8 cellular contexts compared by ENCODE assay signal in genomic region chr1:231419738-231420298, GRCh38. TPM values are rescaled to one million over a fixed set of nuclear protein-coding genes. Genes with fewer than 3 reads are reported as not detected.
DNase-seq lines count a peak whose midpoint lies in the region; ATAC-seq and TF ChIP-seq lines count a peak whose summit lies in the region.

No MANE protein-coding gene starts in this region.

- H3K4me3 Mint-ChIP-seq in activated T-cell treated with anti-CD3 and anti-CD28 coated beads, Interleukin-2, amount 50 U/mL, for 4 hours, result peak overlapping the region; percentile 90
- peak overlapping the region; percentile 93 for H3K4me3 Mint-ChIP-seq in activated naive CD8-positive, alpha-beta T cell treated with anti-CD3 and anti-CD28 coated beads, Interleukin-2, amount 10 ng/mL, durations not matched to agents 7 days and 5 days

- no peaks in the 10 kb centered on the region for H3K9me3 ChIP-seq in liver (ENCODE audit: control insufficient read depth in 4 of 4, low read length in 3 of 4)
- H3K9me3 ChIP-seq in transverse colon, result no peaks in the 10 kb centered on the region

- H3K4me1 ChIP-seq in liver (ENCODE audit: control insufficient read depth in 4 of 4, insufficient read depth in 4 of 4, low read length in 3 of 4) (peaks cover 5 to 46% (median 32%) of the 10 kb centered on the region in 4 donors), transverse colon (peaks cover 13 to 65% (median 36%) of the 10 kb centered on the region in 4 donors)

- peaks cover 61% of the 10 kb centered on the region for H3K4me1 Mint-ChIP-seq in activated T-cell treated with anti-CD3 and anti-CD28 coated beads, Interleukin-2, amount 50 U/mL, for 4 hours (ENCODE audit: low read depth)
- H3K4me1 Mint-ChIP-seq in activated naive CD8-positive, alpha-beta T cell treated with anti-CD3 and anti-CD28 coated beads, Interleukin-2, amount 10 ng/mL, durations not matched to agents 7 days and 5 days, result peaks cover 43% of the 10 kb centered on the region

- H3K36me3 Mint-ChIP-seq in activated T-cell treated with anti-CD3 and anti-CD28 coated beads, Interleukin-2, amount 50 U/mL, for 4 hours (ENCODE audit: insufficient read depth), result peaks cover 9% of the 10 kb centered on the region
- peaks cover 34% of the 10 kb centered on the region for H3K36me3 Mint-ChIP-seq in activated naive CD8-positive, alpha-beta T cell treated with anti-CD3 and anti-CD28 coated beads, Interleukin-2, amount 10 ng/mL, durations not matched to agents 7 days and 5 days

- peak overlapping the region; percentile 92 to 99 for H3K9ac ChIP-seq in liver (ENCODE audit: low read depth in 1 of 2, low read length in 2 of 2)

- H3K9me3 Mint-ChIP-seq in activated T-cell treated with anti-CD3 and anti-CD28 coated beads, Interleukin-2, amount 50 U/mL, for 4 hours, result no peaks in the 10 kb centered on the region
- no peaks in the 10 kb centered on the region for H3K9me3 Mint-ChIP-seq in activated naive CD8-positive, alpha-beta T cell treated with anti-CD3 and anti-CD28 coated beads, Interleukin-2, amount 10 ng/mL, durations not matched to agents 7 days and 5 days

- DNase-seq in activated T-cell treated with anti-CD3 and anti-CD28 coated beads, Interleukin-2, amount 50 U/mL, for 4 hours, result no peak
- no peak for DNase-seq in activated T-cell treated with anti-CD3 and anti-CD28 coated beads for 4 hours
- no peak for DNase-seq in activated naive CD8-positive, alpha-beta T cell treated with anti-CD3 and anti-CD28 coated beads, Interleukin-2, amount 10 ng/mL, durations not matched to agents 7 days and 5 days
- no peak for DNase-seq in transverse colon
- DNase-seq in HK-2 (ENCODE audit: unreplicated experiment), result no peak
- no peak for DNase-seq in GM10248 (ENCODE audit: extremely low spot score)
- DNase-seq in left lobe of liver (ENCODE audit: low spot score), result no peak

- intact Hi-C loops in transverse colon (cut with DNase I; ENCODE audit: low total_unique reads), result no loop called here

- H3K36me3 ChIP-seq in liver (ENCODE audit: control insufficient read depth in 4 of 4, insufficient read depth in 3 of 4, low read depth in 1 of 4, low read length in 3 of 4) (no peaks in the 10 kb centered on the region), transverse colon (no peaks in the 10 kb centered on the region)

- in situ Hi-C loops in transverse colon (cut with MboI; ENCODE audit: low pct_ligation_motif_present in 1 of 4, low pct_unique_long_range_greater_than_20kb in 1 of 4, low sequenced_read_pairs in 3 of 4), result no loop called here

- peak overlapping the region; percentile 99 to 100 for H3K27ac ChIP-seq in liver (ENCODE audit: low read depth in 1 of 2, low read length in 2 of 2)
- H3K27ac ChIP-seq in transverse colon, result peak overlapping the region; percentile 99 to 100 (median 100)

- no peak for TF ChIP-seq EP300 in transverse colon (IDR thresholded peaks at IDR 0.05; ENCODE audit: low read depth)

- no peak for TF ChIP-seq RAD21 in liver (IDR thresholded peaks at IDR 0.05)

- CTCF ChIA-PET in GM10248 (lab: Yijun Ruan, JAX), result interaction anchor here (1.0 to 1.9 kb wide), 7 partner anchors 10 to 172 kb away, joined by 3 to 6 read pairs (median 3); no protein-coding TSS in a partner anchor

- POLR2A ChIA-PET in activated naive CD8-positive, alpha-beta T cell treated with anti-CD3 and anti-CD28 coated beads, Interleukin-2, amount 10 ng/mL, durations not matched to agents 7 days and 5 days (lab: Charles Lee), result interaction anchor here (2.2 to 2.5 kb wide), 2 partner anchors 82 to 178 kb away, joined by 9 to 11 read pairs; partner anchors contain the start of genes EXOC8, GNPAT and SPRTN
- POLR2A ChIA-PET in GM10248 (lab: Yijun Ruan, JAX), result interaction anchor here (1.1 kb wide), 1 partner anchor 82 kb away, joined by 3 read pairs; the partner anchor contains the start of genes EXOC8 and SPRTN

- peak overlapping the region; percentile 84 to 93 (median 90) for H3K4me3 ChIP-seq in liver (ENCODE audit: low read depth in 1 of 3, low read length in 3 of 3)
- peak overlapping the region; percentile 45 to 97 (median 94) for H3K4me3 ChIP-seq in transverse colon

- WGBS in liver, result 7% methylated on average over 8 of the region's 8 CpGs
- WGBS in transverse colon (ENCODE audit: low coverage in 1 of 2), 2 donors, result 3 to 9% methylated on average over 7 to 8 of the region's 8 CpGs

- ATAC-seq in activated T-cell treated with anti-CD3 and anti-CD28 coated beads, Interleukin-2, amount 50 U/mL, for 4 hours, result no peak
- no peak for ATAC-seq in activated naive CD8-positive, alpha-beta T cell treated with anti-CD3 and anti-CD28 coated beads, Interleukin-2, amount 10 ng/mL, durations not matched to agents 7 days and 5 days (ENCODE audit: low read depth)
- ATAC-seq in left lobe of liver, result no peak

- no peaks in the 10 kb centered on the region for H3K27me3 ChIP-seq in liver (ENCODE audit: control insufficient read depth in 4 of 4, insufficient read depth in 4 of 4, low read length in 3 of 4)
- H3K27me3 ChIP-seq in transverse colon, result no peaks in the 10 kb centered on the region

- no peaks in the 10 kb centered on the region for H3K27me3 Mint-ChIP-seq in activated T-cell treated with anti-CD3 and anti-CD28 coated beads, Interleukin-2, amount 50 U/mL, for 4 hours (ENCODE audit: low read depth)
- H3K27me3 Mint-ChIP-seq in activated naive CD8-positive, alpha-beta T cell treated with anti-CD3 and anti-CD28 coated beads, Interleukin-2, amount 10 ng/mL, durations not matched to agents 7 days and 5 days, result peaks cover 5% of the 10 kb centered on the region

- peak overlapping the region; percentile 76 for H3K27ac Mint-ChIP-seq in activated naive CD8-positive, alpha-beta T cell treated with anti-CD3 and anti-CD28 coated beads, Interleukin-2, amount 10 ng/mL, durations not matched to agents 7 days and 5 days

- no peak for TF ChIP-seq CTCF in liver (IDR thresholded peaks at IDR 0.05; ENCODE audit: low read depth, low read length, missing input control)
- TF ChIP-seq CTCF in transverse colon (IDR thresholded peaks at IDR 0.05), result no peak
- TF ChIP-seq CTCF in GM10248 (IDR thresholded peaks at IDR 0.05; ENCODE audit: control extremely low read depth, extremely low read depth, low read depth, missing control alignments), result no peak

- no peak for TF ChIP-seq POLR2A in transverse colon (IDR thresholded peaks at IDR 0.05)

TF ChIP-seq in liver, 16 proteins besides CTCF, POLR2A, EP300 and RAD21:
- TF ChIP-seq FOXA2 (IDR thresholded peaks at IDR 0.05) (no peak), ATF3 (IDR thresholded peaks at IDR 0.05) (no peak), YY1 (IDR thresholded peaks at IDR 0.05) (no peak), EGR1 (IDR thresholded peaks at IDR 0.05; ENCODE audit: low read depth in 2 of 2) (no peak), REST (IDR thresholded peaks at IDR 0.05) (no peak), FOXA1 (IDR thresholded peaks at IDR 0.05) (no peak), HNF4A (conservative IDR thresholded peaks at IDR 0.05) (no peak), SP1 (IDR thresholded peaks at IDR 0.05) (no peak), MAX (IDR thresholded peaks at IDR 0.05) (no peak), RXRA (IDR thresholded peaks at IDR 0.05) (no peak), NR2F2 (IDR thresholded peaks at IDR 0.05) (no peak), JUND (IDR thresholded peaks at IDR 0.05) (no peak)

RNA-seq across cellular contexts. Expression of gene EGLN1, which starts 2.3 kb away (rescaled TPM):
- total RNA-seq in activated T-cell treated with anti-CD3 and anti-CD28 coated beads, Interleukin-2, amount 50 U/mL, for 4 hours, result 10 to 100 TPM; 11.9 to 14.0 (median 13.4) TPM
- total RNA-seq in activated naive CD8-positive, alpha-beta T cell treated with anti-CD3 and anti-CD28 coated beads, Interleukin-2, amount 10 ng/mL, durations not matched to agents 7 days and 5 days, result 10 to 100 TPM; 34.9 to 39.8 TPM
- total RNA-seq in liver (10 to 100 TPM; 26.1 to 44.8 TPM), transverse colon (10 to 100 TPM; 40.2 to 69.2 (median 51.7) TPM), left lobe of liver (23.6 TPM)
- 10 to 100 TPM in 1 of 2 donors, 1 to 10 TPM in 1; 7.2 to 18.4 TPM for polyA plus RNA-seq in liver
